Comparison of ENCODE assay signal across 8 cellular contexts in the genomic region with DNA sequence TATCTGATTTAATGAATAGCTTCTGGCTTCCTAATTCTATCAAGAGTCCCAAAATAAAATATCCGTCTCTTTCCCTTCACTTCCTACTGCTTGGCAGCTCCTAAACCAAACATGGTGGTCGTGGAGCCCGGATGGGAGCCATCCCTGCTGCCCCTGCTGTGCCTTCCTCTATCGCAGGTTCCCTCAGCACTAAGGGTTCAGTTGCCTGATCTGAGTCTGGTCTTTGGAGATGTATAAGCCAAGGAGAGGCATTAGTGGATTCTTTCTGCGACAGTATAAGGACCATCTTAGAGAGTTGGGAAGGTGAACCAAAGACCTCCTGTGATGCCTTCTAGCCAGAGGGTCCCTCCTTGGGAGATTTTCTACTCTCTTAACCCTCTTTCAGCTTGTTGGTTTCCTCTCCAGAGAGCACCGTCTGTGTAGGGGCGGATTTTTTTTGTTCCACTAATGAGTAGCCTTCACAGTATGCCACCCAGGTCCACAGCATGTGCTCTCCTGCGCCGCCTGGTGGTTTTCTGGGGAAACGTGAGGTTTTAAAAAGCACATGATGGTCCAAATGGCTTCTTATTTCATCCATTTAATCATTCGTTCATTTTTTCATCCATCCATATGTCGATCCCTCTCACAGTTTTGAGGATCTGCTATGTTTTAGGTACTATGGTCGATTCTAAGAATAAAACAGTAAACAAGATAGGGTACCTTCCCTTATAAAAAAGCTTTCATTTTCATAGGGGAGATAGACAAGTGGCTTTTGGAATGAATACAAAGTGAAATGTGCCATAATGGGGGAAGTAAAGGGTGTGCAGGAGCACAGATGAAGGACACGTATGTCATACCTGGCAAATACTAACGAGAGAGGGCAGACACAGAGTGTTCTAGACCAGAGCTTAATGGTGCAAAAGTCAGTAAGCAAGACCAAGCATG.
DNase-seq lines count a peak whose midpoint lies in the region; ATAC-seq and TF ChIP-seq lines count a peak whose summit lies in the region.

No MANE protein-coding gene starts in this region.

- CTCF ChIA-PET in CD4-positive, alpha-beta T cell (lab: Charles Lee): no interaction called here
- CTCF ChIA-PET in HEK293 (lab: Yijun Ruan, JAX): interaction anchor here (0.6 to 7.2 kb wide), 61 partner anchors 10 to 738 kb away, joined by 3 to 179 read pairs (median 5); no protein-coding TSS in a partner anchor

- no peaks in the 10 kb centered on the region for H3F3A ChIP-seq in neural progenitor cell (ENCODE audit: low read depth)

- peak in 6 of 10 experiments; percentile 2 to 24 (median 12) for DNase-seq in CD4-positive, alpha-beta T cell
- DNase-seq in NCI-H524 (lab: John Stamatoyannopoulos, UW): peak; percentile 82 to 89
- DNase-seq in activated CD8-positive, alpha-beta memory T cell treated with anti-CD3 and anti-CD28 coated beads, Interleukin-2, amount 50 U/mL, for 48 hours: peak; percentile 84
- peak; percentile 14 for DNase-seq in fibroblast of the conjunctiva (ENCODE audit: low read depth)
- DNase-seq in neural progenitor cell (ENCODE audit: low spot score): peak; percentile 87
- peak; percentile 71 for DNase-seq in ureter (ENCODE audit: low spot score)
- DNase-seq in GF-D8 (lab: John Stamatoyannopoulos, UW): no peak

- H3K4me1 Mint-ChIP-seq in CD4-positive, alpha-beta T cell (ENCODE audit: low read depth): no peaks in the 10 kb centered on the region
- H3K4me1 Mint-ChIP-seq in neural progenitor cell: peaks cover 9% of the 10 kb centered on the region

- H3K27ac ChIP-seq in CD4-positive, alpha-beta T cell (ENCODE audit: low read depth, low read length): no peak overlapping the region
- H3K27ac ChIP-seq in HEK293 (ENCODE audit: extremely low read depth, low read depth, low read length) (no peak overlapping the region), neural progenitor cell (no peak overlapping the region)

- H3K9me3 ChIP-seq in CD4-positive, alpha-beta T cell (ENCODE audit: control insufficient read depth, low read length): no peaks in the 10 kb centered on the region
- H3K9me3 ChIP-seq in HEK293 (ENCODE audit: control insufficient read depth, insufficient read depth, low read depth, low read length) (no peaks in the 10 kb centered on the region), neural progenitor cell (ENCODE audit: low read depth) (no peaks in the 10 kb centered on the region)

- POLR2A ChIA-PET in CD4-positive, alpha-beta T cell (lab: Charles Lee): no interaction called here
- POLR2A ChIA-PET in HEK293 (lab: Yijun Ruan, JAX): no interaction called here

- H3K27me3 Mint-ChIP-seq in CD4-positive, alpha-beta T cell: peaks cover 29% of the 10 kb centered on the region
- H3K27me3 Mint-ChIP-seq in neural progenitor cell (ENCODE audit: insufficient read depth, low read depth): peaks cover 7% of the 10 kb centered on the region

- ATAC-seq in CD4-positive, alpha-beta T cell (ENCODE audit: poor library complexity): no peak

- H3K4me2 ChIP-seq in neural progenitor cell: peak overlapping the region; percentile 20

- H3K9ac ChIP-seq in neural progenitor cell: no peak overlapping the region

- no peak overlapping the region for H3K4me3 Mint-ChIP-seq in CD4-positive, alpha-beta T cell
- H3K4me3 Mint-ChIP-seq in neural progenitor cell: no peak overlapping the region

- H4K20me1 ChIP-seq in neural progenitor cell (ENCODE audit: low read depth): no peaks in the 10 kb centered on the region

- no peaks in the 10 kb centered on the region for H3K9me3 Mint-ChIP-seq in CD4-positive, alpha-beta T cell
- H3K9me3 Mint-ChIP-seq in neural progenitor cell: no peaks in the 10 kb centered on the region

- no peaks in the 10 kb centered on the region for H3K36me3 Mint-ChIP-seq in CD4-positive, alpha-beta T cell (ENCODE audit: low read depth)
- peaks cover 5% of the 10 kb centered on the region for H3K36me3 Mint-ChIP-seq in neural progenitor cell

- no peaks in the 10 kb centered on the region for H3K79me2 ChIP-seq in neural progenitor cell (ENCODE audit: low read depth)

- no peak overlapping the region for H3K27ac Mint-ChIP-seq in CD4-positive, alpha-beta T cell
- no peak overlapping the region for H3K27ac Mint-ChIP-seq in neural progenitor cell

- H3K36me3 ChIP-seq in HEK293 (ENCODE audit: control insufficient read depth in 2 of 2, insufficient read depth in 1 of 2, low read length in 2 of 2) (no peaks in the 10 kb centered on the region), neural progenitor cell (no peaks in the 10 kb centered on the region)

- peaks cover 2% of the 10 kb centered on the region for H3K27me3 ChIP-seq in CD4-positive, alpha-beta T cell (ENCODE audit: control insufficient read depth, insufficient read depth, low read length)
- H3K27me3 ChIP-seq in neural progenitor cell: no peaks in the 10 kb centered on the region

- TF ChIP-seq CTCF in CD4-positive, alpha-beta T cell (IDR thresholded peaks at IDR 0.05): peak; percentile 51
- TF ChIP-seq CTCF in HEK293 (tag by site-specific recombination; IDR thresholded peaks at IDR 0.05) (peak; percentile 80), neural progenitor cell (IDR thresholded peaks at IDR 0.05) (peak; percentile 99)

- intact Hi-C loops in CD4-positive, alpha-beta T cell (cut with DNase I, micrococcal nuclease): no loop called here

- H3K4me3 ChIP-seq in HEK293 (ENCODE audit: low read depth, low read length) (no peak overlapping the region), neural progenitor cell (no peak overlapping the region)

- no peaks in the 10 kb centered on the region for H3K4me1 ChIP-seq in HEK293 (ENCODE audit: control insufficient read depth, insufficient read depth, low read length)
- H3K4me1 ChIP-seq in neural progenitor cell: peaks cover 12% of the 10 kb centered on the region

- H2AFZ ChIP-seq in neural progenitor cell (replicated peaks): peak overlapping the region; percentile 34

TF ChIP-seq in HEK293, 187 proteins besides CTCF, POLR2A, EP300 and RAD21 (continues in another document):
- TF ChIP-seq ZBTB48 (tag by site-specific recombination; IDR thresholded peaks at IDR 0.05) (peak; percentile 19; the same call in 1 of the 2 replicates), ZNF660 (tag by site-specific recombination; IDR thresholded peaks at IDR 0.05) (peak; percentile 73; the same call in 1 of the 2 replicates), ZFHX2 (tag by site-specific recombination; conservative IDR thresholded peaks at IDR 0.05) (no peak), ZNF132 (tag by site-specific recombination; IDR thresholded peaks at IDR 0.05; ENCODE audit: borderline replicate concordance) (no peak), BCL11A (tag by site-specific recombination; IDR thresholded peaks at IDR 0.05; ENCODE audit: low read depth) (no peak), ZIC2 (tag by site-specific recombination; IDR thresholded peaks at IDR 0.05) (0 out of 2 replicates have a peak, but pooled peaks have one; percentile 13), ZNF174 (tag by site-specific recombination; IDR thresholded peaks at IDR 0.05) (no peak), ZFP37 (tag by site-specific recombination; IDR thresholded peaks at IDR 0.05) (no peak), ZFP41 (tag by site-specific recombination; IDR thresholded peaks at IDR 0.05; ENCODE audit: borderline replicate concordance) (no peak), ZNF654 (tag by site-specific recombination; IDR thresholded peaks at IDR 0.05; ENCODE audit: low read depth) (peak; percentile 58)
- TF ChIP-seq, protein P1, sequence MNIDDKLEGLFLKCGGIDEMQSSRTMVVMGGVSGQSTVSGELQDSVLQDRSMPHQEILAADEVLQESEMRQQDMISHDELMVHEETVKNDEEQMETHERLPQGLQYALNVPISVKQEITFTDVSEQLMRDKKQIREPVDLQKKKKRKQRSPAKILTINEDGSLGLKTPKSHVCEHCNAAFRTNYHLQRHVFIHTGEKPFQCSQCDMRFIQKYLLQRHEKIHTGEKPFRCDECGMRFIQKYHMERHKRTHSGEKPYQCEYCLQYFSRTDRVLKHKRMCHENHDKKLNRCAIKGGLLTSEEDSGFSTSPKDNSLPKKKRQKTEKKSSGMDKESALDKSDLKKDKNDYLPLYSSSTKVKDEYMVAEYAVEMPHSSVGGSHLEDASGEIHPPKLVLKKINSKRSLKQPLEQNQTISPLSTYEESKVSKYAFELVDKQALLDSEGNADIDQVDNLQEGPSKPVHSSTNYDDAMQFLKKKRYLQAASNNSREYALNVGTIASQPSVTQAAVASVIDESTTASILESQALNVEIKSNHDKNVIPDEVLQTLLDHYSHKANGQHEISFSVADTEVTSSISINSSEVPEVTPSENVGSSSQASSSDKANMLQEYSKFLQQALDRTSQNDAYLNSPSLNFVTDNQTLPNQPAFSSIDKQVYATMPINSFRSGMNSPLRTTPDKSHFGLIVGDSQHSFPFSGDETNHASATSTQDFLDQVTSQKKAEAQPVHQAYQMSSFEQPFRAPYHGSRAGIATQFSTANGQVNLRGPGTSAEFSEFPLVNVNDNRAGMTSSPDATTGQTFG (tag by site-specific recombination; IDR thresholded peaks at IDR 0.05; ENCODE audit: borderline replicate concordance): no peak
- TF ChIP-seq, protein P2, sequence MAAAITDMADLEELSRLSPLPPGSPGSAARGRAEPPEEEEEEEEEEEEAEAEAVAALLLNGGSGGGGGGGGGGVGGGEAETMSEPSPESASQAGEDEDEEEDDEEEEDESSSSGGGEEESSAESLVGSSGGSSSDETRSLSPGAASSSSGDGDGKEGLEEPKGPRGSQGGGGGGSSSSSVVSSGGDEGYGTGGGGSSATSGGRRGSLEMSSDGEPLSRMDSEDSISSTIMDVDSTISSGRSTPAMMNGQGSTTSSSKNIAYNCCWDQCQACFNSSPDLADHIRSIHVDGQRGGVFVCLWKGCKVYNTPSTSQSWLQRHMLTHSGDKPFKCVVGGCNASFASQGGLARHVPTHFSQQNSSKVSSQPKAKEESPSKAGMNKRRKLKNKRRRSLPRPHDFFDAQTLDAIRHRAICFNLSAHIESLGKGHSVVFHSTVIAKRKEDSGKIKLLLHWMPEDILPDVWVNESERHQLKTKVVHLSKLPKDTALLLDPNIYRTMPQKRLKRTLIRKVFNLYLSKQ (tag by site-specific recombination; IDR thresholded peaks at IDR 0.05; ENCODE audit: borderline replicate concordance): no peak
- TF ChIP-seq, protein P3, sequence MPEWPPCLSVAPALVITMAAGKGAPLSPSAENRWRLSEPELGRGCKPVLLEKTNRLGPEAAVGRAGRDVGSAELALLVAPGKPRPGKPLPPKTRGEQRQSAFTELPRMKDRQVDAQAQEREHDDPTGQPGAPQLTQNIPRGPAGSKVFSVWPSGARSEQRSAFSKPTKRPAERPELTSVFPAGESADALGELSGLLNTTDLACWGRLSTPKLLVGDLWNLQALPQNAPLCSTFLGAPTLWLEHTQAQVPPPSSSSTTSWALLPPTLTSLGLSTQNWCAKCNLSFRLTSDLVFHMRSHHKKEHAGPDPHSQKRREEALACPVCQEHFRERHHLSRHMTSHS (tag by site-specific recombination; IDR thresholded peaks at IDR 0.05): no peak
